ENCODE assay signal across 2 cellular contexts in genomic region chr2:153506499-153506898, GRCh38. TPM values are rescaled to one million over a fixed set of nuclear protein-coding genes. Genes with fewer than 3 reads are reported as not detected.
"Had no signal": no experiment of that assay in that cellular context is flagged by ENCODE, and none has a peak within 500 bp of the region (broad histone marks: within the 10 kb centered on the region; RNA-seq: fewer than 3 reads in every experiment).

No MANE protein-coding gene starts in this region.

RNA-seq across cellular contexts. Expression of gene RPRM, which starts 27.9 kb away (rescaled TPM):
- total RNA-seq: thoracic aorta, tibial nerve had no signal
